In genomic region chr18:79547413-79548076, GRCh38 we compare ENCODE assay signal across 19 cellular contexts.
DNase-seq lines count a peak whose midpoint lies in the region; ATAC-seq and TF ChIP-seq lines count a peak whose summit lies in the region.
"Had no signal": no experiment of that assay in that cellular context is flagged by ENCODE, and none has a peak within 500 bp of the region (broad histone marks: within the 10 kb centered on the region; RNA-seq: fewer than 3 reads in every experiment).

No MANE protein-coding gene starts in this region.

- H3K36me3 ChIP-seq in BLaER1 treated with 17β-estradiol and CSF1 and Interleukin-3, amounts not matched to agents 10 nM and 100 nM, result no peaks in the 10 kb centered on the region
- H3K36me3 ChIP-seq in RWPE2 (ENCODE audit: low read depth), result no peaks in the 10 kb centered on the region
- H3K36me3 ChIP-seq: left ventricle myocardium inferior, neural progenitor cell had no signal

- H3K9me3 ChIP-seq in BLaER1 treated with 17β-estradiol and CSF1 and Interleukin-3, amounts not matched to agents 10 nM and 100 nM (replicated peaks in 1 of 11), result peaks cover 0 to 15% (median 8%) of the 10 kb centered on the region in 11 experiments; a peak in 11 of 22 replicates
- H3K9me3 ChIP-seq in RWPE2 (ENCODE audit: severe bottlenecking), result no peaks in the 10 kb centered on the region
- H3K9me3 ChIP-seq: left ventricle myocardium inferior had no signal

- peak; percentile 55; the same call in 2 of the 3 replicates for ATAC-seq in RWPE2 (ENCODE audit: low read depth)

- peaks cover 9 to 40% (median 37%) of the 10 kb centered on the region in 10 experiments; a peak in 16 of 20 replicates for H3K4me1 ChIP-seq in BLaER1 treated with 17β-estradiol and CSF1 and Interleukin-3, amounts not matched to agents 10 nM and 100 nM
- no peaks in the 10 kb centered on the region for H3K4me1 ChIP-seq in RWPE2 (ENCODE audit: insufficient read depth, poor library complexity, severe bottlenecking)

- H4K20me1 ChIP-seq in BLaER1 treated with 17β-estradiol and CSF1 and Interleukin-3, amounts not matched to agents 10 nM and 100 nM, result peaks cover 0 to 34% (median 5%) of the 10 kb centered on the region in 11 experiments; a peak in 8 of 22 replicates

- peak; percentile 41 for DNase-seq in RWPE2 (ENCODE audit: low spot score)
- peak; percentile 38 for DNase-seq in left kidney (ENCODE audit: low read depth, low spot score)
- peak; percentile 69 for DNase-seq in retina
- DNase-seq in HuH-7.5 (ENCODE audit: low spot score), result no peak
- no peak for DNase-seq in activated CD8-positive, alpha-beta memory T cell treated with anti-CD3 and anti-CD28 coated beads, Interleukin-2, amount 50 U/mL, for 48 hours
- DNase-seq in NCI-H2029 treated with DMSO at 0.1 percent for 48 hours (lab: John Stamatoyannopoulos, UW), result no peak
- no peak for DNase-seq in T-helper 9 cell
- DNase-seq: activated CD4-positive, alpha-beta T cell treated with anti-CD3 and anti-CD28 coated beads, Interleukin-2, amount 50 U/mL, for 1 hour; activated CD8-positive, alpha-beta memory T cell treated with anti-CD3 and anti-CD28 coated beads, Interleukin-2, amount 50 U/mL, for 4 hours; activated effector memory CD4-positive, alpha-beta T cell treated with Interleukin-2 at 50 U/mL for 16 hours; HCEC 1CT; left ventricle myocardium inferior; MM.1S; NCI-H1436; NCI-H524; NK-92 treated with Interleukin-12 subunit alpha and Interleukin-12 subunit beta, amount 100 ng/mL, for 24 hours had no signal

- no peak for TF ChIP-seq CTCF in RWPE2 (IDR thresholded peaks at IDR 0.05; ENCODE audit: poor library complexity, severe bottlenecking)

- H3K4me2 ChIP-seq in BLaER1 treated with 17β-estradiol and CSF1 and Interleukin-3, amounts not matched to agents 10 nM and 100 nM, result peak overlapping the region in 10 of 11 experiments; percentile 26 to 74 (median 63); a peak in 19 of 22 replicates
- H3K4me2 ChIP-seq: neural progenitor cell had no signal

- no peak overlapping the region for H3K4me3 ChIP-seq in BLaER1 treated with 17β-estradiol and CSF1 and Interleukin-3, amounts not matched to agents 10 nM and 100 nM
- H3K4me3 ChIP-seq in RWPE2 (ENCODE audit: severe bottlenecking), result no peak overlapping the region
- H3K4me3 ChIP-seq: coronary artery, left ventricle myocardium inferior, neural progenitor cell had no signal

- peaks cover 39 to 56% (median 49%) of the 10 kb centered on the region in 11 experiments for H3K27me3 ChIP-seq in BLaER1 treated with 17β-estradiol and CSF1 and Interleukin-3, amounts not matched to agents 10 nM and 100 nM
- peaks cover 12% of the 10 kb centered on the region for H3K27me3 ChIP-seq in RWPE2 (ENCODE audit: insufficient read depth, poor library complexity, severe bottlenecking)
- H3K27me3 ChIP-seq: neural progenitor cell had no signal

- H3K27ac ChIP-seq in BLaER1 treated with 17β-estradiol and CSF1 and Interleukin-3, amounts not matched to agents 10 nM and 100 nM, result no peak overlapping the region
- H3K27ac ChIP-seq in RWPE2 (ENCODE audit: poor library complexity, severe bottlenecking), result no peak overlapping the region
- H3K27ac ChIP-seq: coronary artery, left ventricle myocardium inferior, neural progenitor cell had no signal

- peak overlapping the region in 1 of 11 experiments; percentile 38; a peak in 1 of 22 replicates for H3K9ac ChIP-seq in BLaER1 treated with 17β-estradiol and CSF1 and Interleukin-3, amounts not matched to agents 10 nM and 100 nM
- H3K9ac ChIP-seq: neural progenitor cell had no signal

Comparison
In these comparisons a context has a peak if more than half of its experiments do, and no peak if none do; other contexts are left out.
1. DNase-seq: peak in RWPE2 (single experiment), left kidney (single experiment) and retina (single experiment); none in HuH-7.5 (single experiment), activated CD8-positive, alpha-beta memory T cell treated with anti-CD3 and anti-CD28 coated beads, Interleukin-2, amount 50 U/mL, for 48 hours (single experiment), NCI-H2029 treated with DMSO at 0.1 percent for 48 hours (single experiment) and T-helper 9 cell (single experiment).